In the genomic region with DNA sequence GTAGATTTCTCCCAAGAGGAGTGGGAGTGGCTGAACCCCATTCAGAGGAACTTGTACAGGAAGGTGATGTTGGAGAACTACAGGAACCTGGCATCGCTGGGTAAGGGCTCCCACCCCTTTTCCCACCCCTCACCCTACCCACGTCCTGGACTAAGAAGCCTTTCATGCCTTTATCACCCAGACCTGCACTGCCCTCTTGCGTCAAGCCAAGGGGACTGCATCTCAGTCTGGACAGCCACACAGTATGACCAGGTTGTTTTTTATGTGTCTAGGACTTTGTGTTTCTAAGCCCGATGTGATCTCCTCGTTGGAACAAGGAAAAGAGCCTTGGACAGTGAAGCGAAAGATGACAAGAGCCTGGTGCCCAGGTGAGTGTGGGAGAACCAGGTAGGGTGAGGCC, we compare ENCODE assay signal across 25 cellular contexts. TPM values are rescaled to one million over a fixed set of nuclear protein-coding genes. Genes with fewer than 3 reads are reported as not detected.
DNase-seq lines count a peak whose midpoint lies in the region; ATAC-seq, FAIRE-seq and TF ChIP-seq lines count a peak whose summit lies in the region.
"Had no signal": no experiment of that assay in that cellular context is flagged by ENCODE, and none has a peak within 500 bp of the region (broad histone marks: within the 10 kb centered on the region; RNA-seq: fewer than 3 reads in every experiment).

No MANE protein-coding gene starts in this region.

- no peak overlapping the region for H3K9ac ChIP-seq in endothelial cell of umbilical vein (replicated peaks; ENCODE audit: extremely low read depth, insufficient read depth, low read length)
- no peak overlapping the region for H3K9ac ChIP-seq in subcutaneous abdominal adipose tissue (ENCODE audit: low read length in 5 of 5)
- H3K9ac ChIP-seq: BLaER1 had no signal

- POLR2A ChIA-PET in endothelial cell of umbilical vein (lab: Charles Lee), result no interaction called here

- TF ChIP-seq CTCF in endothelial cell of umbilical vein (IDR thresholded peaks at IDR 0.05; ENCODE audit: extremely low read depth in 1 of 2, insufficient read depth in 1 of 2, low read depth in 1 of 2, low read length in 2 of 2) (peak; percentile 2 to 13), gastrocnemius medialis (IDR thresholded peaks at IDR 0.05 in 4 of 5, conservative IDR thresholded peaks at IDR 0.05 in 1 of 5) (no peak)

- no peaks in the 10 kb centered on the region for H4K20me1 ChIP-seq in endothelial cell of umbilical vein (replicated peaks; ENCODE audit: control insufficient read depth, extremely low read depth, insufficient read depth, low read length)
- H4K20me1 ChIP-seq: BLaER1 had no signal

- no peaks in the 10 kb centered on the region for H3K27me3 ChIP-seq in endothelial cell of umbilical vein (ENCODE audit: control insufficient read depth in 2 of 2, insufficient read depth in 2 of 2, low read length in 2 of 2)
- H3K27me3 ChIP-seq in subcutaneous abdominal adipose tissue (ENCODE audit: control insufficient read depth in 5 of 5, insufficient read depth in 4 of 5, low read length in 5 of 5), result no peaks in the 10 kb centered on the region
- no peaks in the 10 kb centered on the region for H3K27me3 ChIP-seq in gastrocnemius medialis
- H3K27me3 ChIP-seq: ascending aorta, BLaER1, stomach, upper lobe of left lung had no signal

- dilution Hi-C loops in endothelial cell of umbilical vein (cut with MboI; ENCODE audit: extremely low pct_ligation_motif_present, low sequenced_read_pairs), result no loop called here

- peak; percentile 12 for DNase-seq in DMS 273 (lab: John Stamatoyannopoulos, UW; ENCODE audit: unreplicated experiment)
- DNase-seq in DMS 273 treated with DMSO at 0.1 percent for 48 hours (lab: John Stamatoyannopoulos, UW), result no peak
- peak; percentile 62 for DNase-seq in RKO (ENCODE audit: low spot score)
- no peak for DNase-seq in endothelial cell of umbilical vein (ENCODE audit: low read depth, low spot score)
- no peak for DNase-seq in GM12891 (ENCODE audit: insufficient read length, low spot score)
- DNase-seq in globus pallidus (ENCODE audit: low spot score), result no peak
- DNase-seq in gastrocnemius medialis, result no peak
- DNase-seq: activated CD4-positive, alpha-beta memory T cell treated with anti-CD3 and anti-CD28 coated beads for 36 hours; activated naive CD4-positive, alpha-beta T cell treated with anti-CD3 and anti-CD28 coated beads for 36 hours; activated T-cell treated with anti-CD3 and anti-CD28 coated beads, Interleukin-2, amount 50 U/mL, for 4 hours; kidney; NCI-H524 treated with DMSO at 0.1 percent for 48 hours; SHP77 treated with DMSO at 0.1 percent for 48 hours; small intestine; stimulated activated CD4-positive, alpha-beta T cell treated with anti-CD3 and anti-CD28 coated beads, Interleukin-2, amount 100 ng/mL, for 48 hours; stomach; T-helper 1 cell; upper lobe of left lung had no signal

- H3K36me3 ChIP-seq in endothelial cell of umbilical vein (ENCODE audit: control insufficient read depth in 2 of 2, extremely low read depth in 1 of 2, insufficient read depth in 2 of 2, low read length in 2 of 2), result peaks cover 8 to 12% of the 10 kb centered on the region in 2 experiments
- H3K36me3 ChIP-seq in subcutaneous abdominal adipose tissue (ENCODE audit: control insufficient read depth in 5 of 5, insufficient read depth in 5 of 5, low read length in 5 of 5), result peaks cover 43 to 61% (median 54%) of the 10 kb centered on the region in 5 donors
- H3K36me3 ChIP-seq in gastrocnemius medialis, result peaks cover 14 to 75% of the 10 kb centered on the region in 2 donors

- H3K79me2 ChIP-seq in endothelial cell of umbilical vein (ENCODE audit: control insufficient read depth, insufficient read depth, low read length), result no peaks in the 10 kb centered on the region

- BruUV-seq in endothelial cell of umbilical vein (replicated peaks; lab: Mats Ljungman, UMichigan), result no TSS peak

- H2AFZ ChIP-seq in endothelial cell of umbilical vein (ENCODE audit: low read depth, low read length), result no peak overlapping the region

- CTCF ChIA-PET in endothelial cell of umbilical vein (lab: Charles Lee), result no interaction called here

- in situ Hi-C loops in gastrocnemius medialis (cut with MboI; ENCODE audit: low sequenced_read_pairs in 4 of 4), result no loop called here

- no peak for FAIRE-seq in endothelial cell of umbilical vein (lab: Jason Lieb, UNC)
- no peak for FAIRE-seq in GM12891 (lab: Jason Lieb, UNC)
- FAIRE-seq: colon, kidney, small intestine had no signal

- no peaks in the 10 kb centered on the region for H3K9me3 ChIP-seq in endothelial cell of umbilical vein (replicated peaks; ENCODE audit: control insufficient read depth, insufficient read depth, low read length)
- H3K9me3 ChIP-seq in subcutaneous abdominal adipose tissue (ENCODE audit: control insufficient read depth in 5 of 5, low read length in 5 of 5), result peaks cover 62 to 85% (median 82%) of the 10 kb centered on the region in 5 donors
- peaks cover 3 to 43% (median 13%) of the 10 kb centered on the region in 3 donors for H3K9me3 ChIP-seq in gastrocnemius medialis

- H3K9me1 ChIP-seq in endothelial cell of umbilical vein (replicated peaks; ENCODE audit: control insufficient read depth, extremely low read depth, insufficient read depth, low read length), result no peaks in the 10 kb centered on the region

- H3K4me3 ChIP-seq in endothelial cell of umbilical vein (replicated peaks in 1 of 3; ENCODE audit: insufficient read depth in 1 of 3, low read depth in 1 of 3, low read length in 3 of 3) (no peak overlapping the region), subcutaneous abdominal adipose tissue (ENCODE audit: low read depth in 1 of 5, low read length in 5 of 5) (peak overlapping the region in 4 of 5 donors; percentile 3 to 53 (median 42)), gastrocnemius medialis (peak overlapping the region in 1 of 4 donors; percentile 10)
- H3K4me3 ChIP-seq: ascending aorta, BLaER1, prostate gland, stomach, upper lobe of left lung had no signal

- intact Hi-C loops in endothelial cell of umbilical vein (cut with micrococcal nuclease) (no loop called here), gastrocnemius medialis (cut with DNase I; ENCODE audit: low total_unique reads) (no loop called here)

- H3K4me1 ChIP-seq in endothelial cell of umbilical vein (ENCODE audit: control insufficient read depth, extremely low read depth, insufficient read depth, low read length) (no peaks in the 10 kb centered on the region), subcutaneous abdominal adipose tissue (ENCODE audit: control insufficient read depth in 5 of 5, insufficient read depth in 5 of 5, low read length in 5 of 5) (no peaks in the 10 kb centered on the region), gastrocnemius medialis (no peaks in the 10 kb centered on the region)
- H3K4me1 ChIP-seq: ascending aorta, BLaER1, prostate gland, stomach, upper lobe of left lung had no signal

- H3K27ac ChIP-seq in endothelial cell of umbilical vein (ENCODE audit: insufficient read depth, low read depth, low read length) (no peak overlapping the region), subcutaneous abdominal adipose tissue (ENCODE audit: low read depth, low read length) (no peak overlapping the region), gastrocnemius medialis (no peak overlapping the region)
- H3K27ac ChIP-seq: 22Rv1, ascending aorta, BLaER1, prostate gland, stomach, upper lobe of left lung had no signal

- no peak for ATAC-seq in gastrocnemius medialis
- ATAC-seq: activated T-cell treated with anti-CD3 and anti-CD28 coated beads, Interleukin-2, amount 50 U/mL, for 4 hours had no signal

- no peak for TF ChIP-seq POLR2A in endothelial cell of umbilical vein (IDR thresholded peaks at IDR 0.05; ENCODE audit: low read depth, low read length)
- no peak for TF ChIP-seq POLR2A in GM12891 (IDR thresholded peaks at IDR 0.05; ENCODE audit: low read depth, low read length)
- no peak for TF ChIP-seq POLR2A in gastrocnemius medialis (IDR thresholded peaks at IDR 0.05)

- no peak overlapping the region for H3K4me2 ChIP-seq in endothelial cell of umbilical vein (ENCODE audit: insufficient read depth, low read length)
- H3K4me2 ChIP-seq: BLaER1 had no signal

RNA-seq across cellular contexts. Expression of a gene that starts 8.8 kb away (rescaled TPM):
- total RNA-seq in endothelial cell of umbilical vein (5.4 and 7.5 TPM in 2 replicates), gastrocnemius medialis (1 to 10 TPM; 2.6 to 5.7 (median 4.9) TPM)
- polyA plus RNA-seq in endothelial cell of umbilical vein, result 1.8 TPM in 2 replicates
- 1.9 and 2.3 TPM in 2 replicates for polyA plus RNA-seq in endothelial cell of umbilical vein (2011; cell fraction: cytosol; rRNA removed)
- 8.9 and 9.5 TPM in 2 replicates for polyA plus RNA-seq in endothelial cell of umbilical vein (2011; cell fraction: nucleus; rRNA removed)
- 1.9 and 2.0 TPM in 2 replicates for polyA plus RNA-seq in endothelial cell of umbilical vein (2012)
- polyA minus RNA-seq in endothelial cell of umbilical vein, result 5.1 and 5.9 TPM in 2 replicates
- not detected for polyA minus RNA-seq in endothelial cell of umbilical vein (2011; cell fraction: cytosol; rRNA and poly(A)+ RNA removed)
- 5.9 and 8.2 TPM in 2 replicates for polyA minus RNA-seq in endothelial cell of umbilical vein (2011; cell fraction: nucleus; rRNA and poly(A)+ RNA removed)
- 0.47 TPM for polyA plus RNA-seq in GM12891 (2012; ENCODE audit: low read depth, missing spikeins)

RNA-seq across cellular contexts. Expression of a gene that starts 19.7 kb away (rescaled TPM):
- 3.9 and 4.2 TPM in 2 replicates for total RNA-seq in endothelial cell of umbilical vein
- polyA plus RNA-seq in endothelial cell of umbilical vein, result 0.73 and 1.0 TPM in 2 replicates
- polyA plus RNA-seq in endothelial cell of umbilical vein (2011; cell fraction: cytosol; rRNA removed), result 0.88 and 1.4 TPM in 2 replicates
- 5.6 and 6.4 TPM in 2 replicates for polyA plus RNA-seq in endothelial cell of umbilical vein (2011; cell fraction: nucleus; rRNA removed)
- polyA plus RNA-seq in endothelial cell of umbilical vein (2012), result 2.2 and 2.4 TPM in 2 replicates
- polyA minus RNA-seq in endothelial cell of umbilical vein, result 1.2 and 1.4 TPM in 2 replicates
- polyA minus RNA-seq in endothelial cell of umbilical vein (2011; cell fraction: cytosol; rRNA and poly(A)+ RNA removed), result not detected
- 1.9 and 2.9 TPM in 2 replicates for polyA minus RNA-seq in endothelial cell of umbilical vein (2011; cell fraction: nucleus; rRNA and poly(A)+ RNA removed)
- 1.3 TPM for polyA plus RNA-seq in GM12891 (2012; ENCODE audit: low read depth, missing spikeins)
- 1 to 10 TPM in 1 of 4 donors, under 1 TPM in 3; 0.32 to 2.0 (median 0.83) TPM for total RNA-seq in gastrocnemius medialis

RNA-seq across cellular contexts. Expression of a gene that starts 39.9 kb away (rescaled TPM):
- 2.0 and 3.1 TPM in 2 replicates for total RNA-seq in endothelial cell of umbilical vein
- 0.70 and 0.92 TPM in 2 replicates for polyA plus RNA-seq in endothelial cell of umbilical vein
- 0.71 and 1.1 TPM in 2 replicates for polyA plus RNA-seq in endothelial cell of umbilical vein (2011; cell fraction: cytosol; rRNA removed)
- 5.8 and 6.2 TPM in 2 replicates for polyA plus RNA-seq in endothelial cell of umbilical vein (2011; cell fraction: nucleus; rRNA removed)
- 0.79 and 1.8 TPM in 2 replicates for polyA plus RNA-seq in endothelial cell of umbilical vein (2012)
- polyA minus RNA-seq in endothelial cell of umbilical vein, result 2.4 and 2.7 TPM in 2 replicates
- not detected for polyA minus RNA-seq in endothelial cell of umbilical vein (2011; cell fraction: cytosol; rRNA and poly(A)+ RNA removed)
- polyA minus RNA-seq in endothelial cell of umbilical vein (2011; cell fraction: nucleus; rRNA and poly(A)+ RNA removed), result 2.1 and 2.5 TPM in 2 replicates
- not detected for polyA plus RNA-seq in GM12891 (2012; ENCODE audit: low read depth, missing spikeins)
- total RNA-seq in gastrocnemius medialis, result 1 to 10 TPM in 3 of 4 donors, under 1 TPM in 1; 0.56 to 3.8 (median 3.2) TPM
- total RNA-seq: neural crest cell had no signal

RNA-seq across cellular contexts. Expression of a gene that starts 47.6 kb away (rescaled TPM):
- total RNA-seq in endothelial cell of umbilical vein, result 9.6 and 9.7 TPM in 2 replicates
- 10.1 and 13.4 TPM in 2 replicates for polyA plus RNA-seq in endothelial cell of umbilical vein
- 7.8 and 9.3 TPM in 2 replicates for polyA plus RNA-seq in endothelial cell of umbilical vein (2011; cell fraction: cytosol; rRNA removed)
- 5.7 and 6.9 TPM in 2 replicates for polyA plus RNA-seq in endothelial cell of umbilical vein (2011; cell fraction: nucleus; rRNA removed)
- polyA plus RNA-seq in endothelial cell of umbilical vein (2012), result 6.7 and 7.2 TPM in 2 replicates
- 8.9 and 11.3 TPM in 2 replicates for polyA minus RNA-seq in endothelial cell of umbilical vein
- 2.7 TPM for polyA minus RNA-seq in endothelial cell of umbilical vein (2011; cell fraction: cytosol; rRNA and poly(A)+ RNA removed)
- 9.6 and 10.4 TPM in 2 replicates for polyA minus RNA-seq in endothelial cell of umbilical vein (2011; cell fraction: nucleus; rRNA and poly(A)+ RNA removed)
- polyA plus RNA-seq in GM12891 (2012; ENCODE audit: low read depth, missing spikeins), result 2.6 TPM
- 1 to 10 TPM; 6.7 to 7.5 (median 7.4) TPM for total RNA-seq in gastrocnemius medialis

Comparison
In these comparisons a context has a peak if more than half of its experiments do, and no peak if none do; other contexts are left out.
1. DNase-seq: peak in DMS 273 (single experiment) and RKO (single experiment); none in DMS 273 treated with DMSO at 0.1 percent for 48 hours (single experiment), endothelial cell of umbilical vein (single experiment), GM12891 (single experiment), globus pallidus (single experiment) and gastrocnemius medialis (0 of 2).
2. H3K4me3 ChIP-seq: peak in subcutaneous abdominal adipose tissue (4 of 5); none in endothelial cell of umbilical vein (0 of 3).
3. CTCF ChIP-seq: peak in endothelial cell of umbilical vein (2 of 2); none in gastrocnemius medialis (0 of 5).